10 cellular contexts compared by ENCODE assay signal in the genomic region with DNA sequence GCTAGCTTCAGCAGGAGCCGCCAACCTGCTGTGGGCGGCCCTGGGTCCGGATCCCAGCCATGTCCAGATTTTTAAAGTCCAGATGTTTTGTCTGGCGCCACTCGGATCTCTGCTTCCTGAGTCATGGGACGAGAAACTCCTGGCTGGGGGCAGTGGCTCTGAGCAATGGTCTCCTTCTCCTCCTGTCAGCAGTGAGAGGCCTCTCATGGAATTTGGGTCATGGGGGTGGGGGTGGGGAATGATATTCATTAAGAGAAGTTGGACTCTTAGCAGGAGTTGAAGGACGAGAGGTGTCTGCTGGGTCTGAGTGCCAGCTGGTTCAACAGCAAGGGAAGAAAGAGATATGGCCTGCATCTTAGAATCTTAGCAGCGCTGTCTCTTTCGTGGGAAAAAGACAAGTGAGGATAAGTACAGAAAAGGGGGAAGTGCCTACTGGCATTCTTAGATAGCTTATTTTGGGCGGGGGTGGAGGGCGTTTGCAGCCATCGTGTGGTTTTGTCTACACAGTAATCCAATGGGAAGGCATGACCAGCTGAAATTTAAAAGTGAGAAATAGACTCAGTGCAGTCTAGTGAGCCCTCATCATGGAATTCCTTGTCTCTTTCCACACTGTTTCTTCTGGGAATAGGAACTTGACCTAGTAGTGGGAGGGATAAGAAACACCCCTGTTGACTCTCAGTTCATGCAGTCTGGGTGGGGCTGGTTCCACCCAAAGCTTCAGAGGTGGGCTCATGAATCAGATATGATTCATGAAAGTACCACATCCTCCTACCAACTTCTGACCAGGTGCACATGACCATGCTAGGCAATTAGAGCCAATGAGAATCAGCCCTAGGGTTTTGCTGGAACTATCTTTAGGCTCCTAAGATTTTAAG.
A peak's percentile ranks its signal among the peaks of the same experiment; 100 is the strongest.
DNase-seq lines count a peak whose midpoint lies in the region; ATAC-seq and TF ChIP-seq lines count a peak whose summit lies in the region.
"Had no signal": no experiment of that assay in that cellular context is flagged by ENCODE, and none has a peak within 500 bp of the region (broad histone marks: within the 10 kb centered on the region; RNA-seq: fewer than 3 reads in every experiment).

No MANE protein-coding gene starts in this region.

- DNase-seq in MG63, result peak; percentile 91
- peak; percentile 46 for DNase-seq in left ventricle myocardium inferior
- DNase-seq in NCI-H187 treated with DMSO at 0.1 percent for 48 hours (lab: John Stamatoyannopoulos, UW), result no peak
- DNase-seq: NCI-H446 treated with DMSO at 0.1 percent for 48 hours had no signal

- intact Hi-C loops in left ventricle myocardium inferior (cut with micrococcal nuclease), result no loop called here

- H3K4me3 ChIP-seq in BLaER1 treated with 17β-estradiol and CSF1 and Interleukin-3, amounts not matched to agents 10 nM and 100 nM, result no peak overlapping the region
- H3K4me3 ChIP-seq in MG63, result no peak overlapping the region
- peak overlapping the region; percentile 29 for H3K4me3 ChIP-seq in left ventricle myocardium inferior

- TF ChIP-seq CTCF in left ventricle myocardium inferior (IDR thresholded peaks at IDR 0.05; ENCODE audit: borderline replicate concordance), result no peak

- H3K4me2 ChIP-seq in BLaER1 treated with 17β-estradiol and CSF1 and Interleukin-3, amounts not matched to agents 10 nM and 100 nM, result peak overlapping the region in 8 of 11 experiments; percentile 3 to 71 (median 64); a peak in 13 of 22 replicates

- no peaks in the 10 kb centered on the region for H3K36me3 ChIP-seq in BLaER1 treated with 17β-estradiol and CSF1 and Interleukin-3, amounts not matched to agents 10 nM and 100 nM
- no peaks in the 10 kb centered on the region for H3K36me3 ChIP-seq in MG63
- no peaks in the 10 kb centered on the region for H3K36me3 ChIP-seq in left ventricle myocardium inferior

- no peaks in the 10 kb centered on the region for H4K20me1 ChIP-seq in BLaER1 treated with 17β-estradiol and CSF1 and Interleukin-3, amounts not matched to agents 10 nM and 100 nM

- ATAC-seq in GM21360 (IDR thresholded peaks at IDR 0.05; ENCODE audit: unreplicated experiment), result peak; percentile 56
- no peak for ATAC-seq in GM18858 (IDR thresholded peaks at IDR 0.05; ENCODE audit: unreplicated experiment)
- ATAC-seq in HG03460 (IDR thresholded peaks at IDR 0.05; ENCODE audit: unreplicated experiment), result no peak
- no peak for ATAC-seq in HG03045 (IDR thresholded peaks at IDR 0.05; ENCODE audit: unreplicated experiment)
- ATAC-seq: left colon had no signal

- H3K9ac ChIP-seq in BLaER1 treated with 17β-estradiol and CSF1 and Interleukin-3, amounts not matched to agents 10 nM and 100 nM, result no peak overlapping the region; a peak in 1 of 22 replicates

- H3K27me3 ChIP-seq in BLaER1 treated with 17β-estradiol and CSF1 and Interleukin-3, amounts not matched to agents 10 nM and 100 nM, result no peaks in the 10 kb centered on the region
- peaks cover 5% of the 10 kb centered on the region for H3K27me3 ChIP-seq in MG63
- H3K27me3 ChIP-seq in left ventricle myocardium inferior (ENCODE audit: low read depth), result peaks cover 65% of the 10 kb centered on the region

- no peaks in the 10 kb centered on the region for H3K9me3 ChIP-seq in BLaER1 treated with 17β-estradiol and CSF1 and Interleukin-3, amounts not matched to agents 10 nM and 100 nM (replicated peaks in 1 of 11)
- H3K9me3 ChIP-seq in MG63 (no peaks in the 10 kb centered on the region), left ventricle myocardium inferior (replicated peaks) (no peaks in the 10 kb centered on the region)

- H3K4me1 ChIP-seq in BLaER1 treated with 17β-estradiol and CSF1 and Interleukin-3, amounts not matched to agents 10 nM and 100 nM, result peaks cover 0 to 46% (median 20%) of the 10 kb centered on the region in 10 experiments; a peak in 14 of 20 replicates
- H3K4me1 ChIP-seq in left ventricle myocardium inferior, result no peaks in the 10 kb centered on the region

- peak overlapping the region in 3 of 11 experiments; percentile 43 to 58 (median 56); a peak in 6 of 22 replicates for H3K27ac ChIP-seq in BLaER1 treated with 17β-estradiol and CSF1 and Interleukin-3, amounts not matched to agents 10 nM and 100 nM
- peak overlapping the region; percentile 59 for H3K27ac ChIP-seq in left ventricle myocardium inferior (replicated peaks)
